ENCODE assay signal across 13 cellular contexts in the genomic region with DNA sequence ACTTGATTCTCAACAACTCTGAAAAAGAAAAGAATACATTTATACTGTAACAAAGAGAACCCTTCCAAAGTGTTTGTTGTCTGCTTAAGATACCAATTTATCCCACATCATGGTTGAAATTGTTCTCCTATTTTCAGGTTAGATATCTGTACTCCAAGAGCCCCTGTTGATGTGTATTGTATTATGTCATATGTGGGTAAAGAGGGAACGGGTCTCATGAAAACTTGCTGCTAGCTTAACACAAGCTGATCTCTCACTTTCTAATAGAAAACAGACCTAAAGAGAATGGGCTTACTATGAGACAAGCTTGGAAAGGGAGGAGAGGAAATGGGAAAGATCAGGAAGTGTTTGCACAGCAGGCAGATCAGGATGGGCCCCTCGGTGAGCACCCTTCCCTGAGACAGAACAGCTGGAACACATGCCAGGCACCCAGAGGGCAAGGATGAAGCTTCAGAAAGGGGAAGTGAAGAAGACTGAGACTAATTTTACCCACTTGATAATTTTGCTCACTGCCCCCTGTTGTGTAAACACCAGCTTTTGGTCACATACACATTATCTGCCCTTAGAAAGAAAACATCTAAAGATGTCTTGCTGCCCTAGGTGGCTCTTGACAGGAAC.
DNase-seq lines count a peak whose midpoint lies in the region; ATAC-seq, FAIRE-seq and TF ChIP-seq lines count a peak whose summit lies in the region.
"Had no signal": no experiment of that assay in that cellular context is flagged by ENCODE, and none has a peak within 500 bp of the region (broad histone marks: within the 10 kb centered on the region; RNA-seq: fewer than 3 reads in every experiment).

No MANE protein-coding gene starts in this region.

- FAIRE-seq in GM12891 (lab: Jason Lieb, UNC) = peak; percentile 76

- no peaks in the 10 kb centered on the region for H3K36me3 Mint-ChIP-seq in activated naive CD8-positive, alpha-beta T cell treated with anti-CD3 and anti-CD28 coated beads for 36 hours

- H3K4me3 Mint-ChIP-seq in activated naive CD8-positive, alpha-beta T cell treated with anti-CD3 and anti-CD28 coated beads for 36 hours = no peak overlapping the region
- H3K4me3 Mint-ChIP-seq: central memory CD8-positive, alpha-beta T cell had no signal

- no peaks in the 10 kb centered on the region for H3K27me3 Mint-ChIP-seq in activated naive CD8-positive, alpha-beta T cell treated with anti-CD3 and anti-CD28 coated beads for 36 hours
- H3K27me3 Mint-ChIP-seq: central memory CD8-positive, alpha-beta T cell had no signal

- no peak for TF ChIP-seq POLR2A in GM12891 (IDR thresholded peaks at IDR 0.05; ENCODE audit: low read depth, low read length)

- H3K9me3 Mint-ChIP-seq in activated naive CD8-positive, alpha-beta T cell treated with anti-CD3 and anti-CD28 coated beads for 36 hours = peaks cover 4% of the 10 kb centered on the region

- H3K4me1 Mint-ChIP-seq in activated naive CD8-positive, alpha-beta T cell treated with anti-CD3 and anti-CD28 coated beads for 36 hours = no peaks in the 10 kb centered on the region
- H3K4me1 Mint-ChIP-seq: central memory CD8-positive, alpha-beta T cell had no signal

- no peak for DNase-seq in GM12891 (ENCODE audit: insufficient read length, low spot score)
- DNase-seq in RPMI8226 = peak; percentile 40
- DNase-seq in stimulated activated CD4-positive, alpha-beta T cell treated with anti-CD3 and anti-CD28 coated beads, Interleukin-12 subunit alpha, Interleukin-12 subunit beta, amount 100 ng/mL, for 4 hours = no peak
- no peak for DNase-seq in AML-193 (lab: John Stamatoyannopoulos, UW)
- DNase-seq in activated naive CD8-positive, alpha-beta T cell treated with anti-CD3 and anti-CD28 coated beads for 36 hours = no peak
- DNase-seq: activated CD8-positive, alpha-beta memory T cell treated with anti-CD3 and anti-CD28 coated beads, Interleukin-2, amount 50 U/mL, for 4 hours; foreskin melanocyte; NCI-H1092 treated with DMSO at 0.1 percent for 48 hours; spleen had no signal

- H3K27ac Mint-ChIP-seq in activated naive CD8-positive, alpha-beta T cell treated with anti-CD3 and anti-CD28 coated beads for 36 hours = no peak overlapping the region

- ATAC-seq in GM21360 (IDR thresholded peaks at IDR 0.05; ENCODE audit: unreplicated experiment) (peak; percentile 85), HG03064 (IDR thresholded peaks at IDR 0.05; ENCODE audit: low read depth, unreplicated experiment) (peak; percentile 73), esophagus mucosa (no peak)

TF ChIP-seq in GM12891, 5 proteins besides CTCF, POLR2A, EP300 and RAD21:
- TF ChIP-seq SPI1 (IDR thresholded peaks at IDR 0.05; ENCODE audit: low read depth, low read length) = peak; percentile 96
- no peak for TF ChIP-seq POLR2AphosphoS5 (IDR thresholded peaks at IDR 0.05; ENCODE audit: low read depth, low read length)
